In genomic region chr3:126986001-126986400, GRCh38 we compare ENCODE assay signal across 2 cellular contexts.
TF ChIP-seq lines count a peak whose summit lies in the region.

No MANE protein-coding gene starts in this region.

TF ChIP-seq in HEK293, 187 proteins besides CTCF, POLR2A, EP300 and RAD21 (continues in another document):
- TF ChIP-seq, protein P1, sequence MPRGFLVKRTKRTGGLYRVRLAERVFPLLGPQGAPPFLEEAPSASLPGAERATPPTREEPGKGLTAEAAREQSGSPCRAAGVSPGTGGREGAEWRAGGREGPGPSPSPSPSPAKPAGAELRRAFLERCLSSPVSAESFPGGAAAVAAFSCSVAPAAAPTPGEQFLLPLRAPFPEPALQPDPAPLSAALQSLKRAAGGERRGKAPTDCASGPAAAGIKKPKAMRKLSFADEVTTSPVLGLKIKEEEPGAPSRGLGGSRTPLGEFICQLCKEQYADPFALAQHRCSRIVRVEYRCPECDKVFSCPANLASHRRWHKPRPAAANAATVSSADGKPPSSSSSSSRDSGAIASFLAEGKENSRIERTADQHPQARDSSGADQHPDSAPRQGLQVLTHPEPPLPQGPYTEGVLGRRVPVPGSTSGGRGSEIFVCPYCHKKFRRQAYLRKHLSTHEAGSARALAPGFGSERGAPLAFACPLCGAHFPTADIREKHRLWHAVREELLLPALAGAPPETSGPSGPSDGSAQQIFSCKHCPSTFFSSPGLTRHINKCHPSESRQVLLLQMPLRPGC (tag by site-specific recombination; IDR thresholded peaks at IDR 0.05), result no peak
- no peak for TF ChIP-seq ZBTB1 (tag by site-specific recombination; IDR thresholded peaks at IDR 0.05)
- TF ChIP-seq ZFHX2 (tag by site-specific recombination; conservative IDR thresholded peaks at IDR 0.05), result no peak
- no peak for TF ChIP-seq ZNF548 (tag by site-specific recombination; IDR thresholded peaks at IDR 0.05)
- TF ChIP-seq, protein P2, sequence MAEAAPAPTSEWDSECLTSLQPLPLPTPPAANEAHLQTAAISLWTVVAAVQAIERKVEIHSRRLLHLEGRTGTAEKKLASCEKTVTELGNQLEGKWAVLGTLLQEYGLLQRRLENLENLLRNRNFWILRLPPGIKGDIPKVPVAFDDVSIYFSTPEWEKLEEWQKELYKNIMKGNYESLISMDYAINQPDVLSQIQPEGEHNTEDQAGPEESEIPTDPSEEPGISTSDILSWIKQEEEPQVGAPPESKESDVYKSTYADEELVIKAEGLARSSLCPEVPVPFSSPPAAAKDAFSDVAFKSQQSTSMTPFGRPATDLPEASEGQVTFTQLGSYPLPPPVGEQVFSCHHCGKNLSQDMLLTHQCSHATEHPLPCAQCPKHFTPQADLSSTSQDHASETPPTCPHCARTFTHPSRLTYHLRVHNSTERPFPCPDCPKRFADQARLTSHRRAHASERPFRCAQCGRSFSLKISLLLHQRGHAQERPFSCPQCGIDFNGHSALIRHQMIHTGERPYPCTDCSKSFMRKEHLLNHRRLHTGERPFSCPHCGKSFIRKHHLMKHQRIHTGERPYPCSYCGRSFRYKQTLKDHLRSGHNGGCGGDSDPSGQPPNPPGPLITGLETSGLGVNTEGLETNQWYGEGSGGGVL (tag by site-specific recombination; IDR thresholded peaks at IDR 0.05), result no peak
- no peak for TF ChIP-seq ZNF48 (tag by site-specific recombination; IDR thresholded peaks at IDR 0.05)
- no peak for TF ChIP-seq ZNF416 (tag by site-specific recombination; IDR thresholded peaks at IDR 0.05)
- TF ChIP-seq GLIS1 (tag by site-specific recombination; IDR thresholded peaks at IDR 0.05), result peak; percentile 46; the same call in 1 of the 2 replicates
- TF ChIP-seq, protein P3, sequence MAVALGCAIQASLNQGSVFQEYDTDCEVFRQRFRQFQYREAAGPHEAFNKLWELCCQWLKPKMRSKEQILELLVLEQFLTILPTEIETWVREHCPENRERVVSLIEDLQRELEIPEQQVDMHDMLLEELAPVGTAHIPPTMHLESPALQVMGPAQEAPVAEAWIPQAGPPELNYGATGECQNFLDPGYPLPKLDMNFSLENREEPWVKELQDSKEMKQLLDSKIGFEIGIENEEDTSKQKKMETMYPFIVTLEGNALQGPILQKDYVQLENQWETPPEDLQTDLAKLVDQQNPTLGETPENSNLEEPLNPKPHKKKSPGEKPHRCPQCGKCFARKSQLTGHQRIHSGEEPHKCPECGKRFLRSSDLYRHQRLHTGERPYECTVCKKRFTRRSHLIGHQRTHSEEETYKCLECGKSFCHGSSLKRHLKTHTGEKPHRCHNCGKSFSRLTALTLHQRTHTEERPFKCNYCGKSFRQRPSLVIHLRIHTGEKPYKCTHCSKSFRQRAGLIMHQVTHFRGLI (tag by site-specific recombination; IDR thresholded peaks at IDR 0.05), result peak; percentile 46; the same call in 1 of the 2 replicates
- no peak for TF ChIP-seq REPIN1 (tag by site-specific recombination; IDR thresholded peaks at IDR 0.05; ENCODE audit: low read depth)
- no peak for TF ChIP-seq ZFP37 (tag by site-specific recombination; IDR thresholded peaks at IDR 0.05)
- no peak for TF ChIP-seq ZNF23 (tag by site-specific recombination; IDR thresholded peaks at IDR 0.05; ENCODE audit: borderline replicate concordance)
- TF ChIP-seq ZSCAN4 (tag by site-specific recombination; IDR thresholded peaks at IDR 0.05), result no peak
- no peak for TF ChIP-seq EGR2 (tag by site-specific recombination; IDR thresholded peaks at IDR 0.05; ENCODE audit: low read depth)
- TF ChIP-seq ZNF214 (tag by site-specific recombination; IDR thresholded peaks at IDR 0.05; ENCODE audit: borderline replicate concordance), result no peak
- TF ChIP-seq SP7 (tag by site-specific recombination; IDR thresholded peaks at IDR 0.05), result peak; percentile 98
- TF ChIP-seq, protein P4, sequence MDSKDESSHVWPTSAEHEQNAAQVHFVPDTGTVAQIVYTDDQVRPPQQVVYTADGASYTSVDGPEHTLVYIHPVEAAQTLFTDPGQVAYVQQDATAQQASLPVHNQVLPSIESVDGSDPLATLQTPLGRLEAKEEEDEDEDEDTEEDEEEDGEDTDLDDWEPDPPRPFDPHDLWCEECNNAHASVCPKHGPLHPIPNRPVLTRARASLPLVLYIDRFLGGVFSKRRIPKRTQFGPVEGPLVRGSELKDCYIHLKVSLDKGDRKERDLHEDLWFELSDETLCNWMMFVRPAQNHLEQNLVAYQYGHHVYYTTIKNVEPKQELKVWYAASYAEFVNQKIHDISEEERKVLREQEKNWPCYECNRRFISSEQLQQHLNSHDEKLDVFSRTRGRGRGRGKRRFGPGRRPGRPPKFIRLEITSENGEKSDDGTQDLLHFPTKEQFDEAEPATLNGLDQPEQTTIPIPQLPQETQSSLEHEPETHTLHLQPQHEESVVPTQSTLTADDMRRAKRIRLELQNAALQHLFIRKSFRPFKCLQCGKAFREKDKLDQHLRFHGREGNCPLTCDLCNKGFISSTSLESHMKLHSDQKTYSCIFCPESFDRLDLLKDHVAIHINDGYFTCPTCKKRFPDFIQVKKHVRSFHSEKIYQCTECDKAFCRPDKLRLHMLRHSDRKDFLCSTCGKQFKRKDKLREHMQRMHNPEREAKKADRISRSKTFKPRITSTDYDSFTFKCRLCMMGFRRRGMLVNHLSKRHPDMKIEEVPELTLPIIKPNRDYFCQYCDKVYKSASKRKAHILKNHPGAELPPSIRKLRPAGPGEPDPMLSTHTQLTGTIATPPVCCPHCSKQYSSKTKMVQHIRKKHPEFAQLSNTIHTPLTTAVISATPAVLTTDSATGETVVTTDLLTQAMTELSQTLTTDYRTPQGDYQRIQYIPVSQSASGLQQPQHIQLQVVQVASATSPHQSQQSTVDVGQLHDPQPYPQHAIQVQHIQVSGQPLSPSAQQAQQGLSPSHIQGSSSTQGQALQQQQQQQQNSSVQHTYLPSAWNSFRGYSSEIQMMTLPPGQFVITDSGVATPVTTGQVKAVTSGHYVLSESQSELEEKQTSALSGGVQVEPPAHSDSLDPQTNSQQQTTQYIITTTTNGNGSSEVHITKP (tag by site-specific recombination; IDR thresholded peaks at IDR 0.05), result 0 out of 2 replicates have a peak, but pooled peaks have one; percentile 25
- peak; percentile 70; the same call in 1 of the 2 replicates for TF ChIP-seq TCF7L2 (IDR thresholded peaks at IDR 0.05; ENCODE audit: borderline replicate concordance, low read depth, low read length)
- TF ChIP-seq ZNF776 (tag by site-specific recombination; IDR thresholded peaks at IDR 0.05; ENCODE audit: borderline replicate concordance), result no peak
- TF ChIP-seq ZNF701 (tag by site-specific recombination; IDR thresholded peaks at IDR 0.05), result no peak
- no peak for TF ChIP-seq ZNF629 (tag by site-specific recombination; IDR thresholded peaks at IDR 0.05)

TF ChIP-seq in K562, 482 proteins besides CTCF, POLR2A, EP300 and RAD21 (continues in another document):
- TF ChIP-seq, protein P5, sequence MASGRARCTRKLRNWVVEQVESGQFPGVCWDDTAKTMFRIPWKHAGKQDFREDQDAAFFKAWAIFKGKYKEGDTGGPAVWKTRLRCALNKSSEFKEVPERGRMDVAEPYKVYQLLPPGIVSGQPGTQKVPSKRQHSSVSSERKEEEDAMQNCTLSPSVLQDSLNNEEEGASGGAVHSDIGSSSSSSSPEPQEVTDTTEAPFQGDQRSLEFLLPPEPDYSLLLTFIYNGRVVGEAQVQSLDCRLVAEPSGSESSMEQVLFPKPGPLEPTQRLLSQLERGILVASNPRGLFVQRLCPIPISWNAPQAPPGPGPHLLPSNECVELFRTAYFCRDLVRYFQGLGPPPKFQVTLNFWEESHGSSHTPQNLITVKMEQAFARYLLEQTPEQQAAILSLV (tag; IDR thresholded peaks at IDR 0.05), result no peak
- peak; percentile 40; the same call in 1 of the 2 replicates for TF ChIP-seq JUN (IDR thresholded peaks at IDR 0.05; ENCODE audit: borderline replicate concordance, low read depth, low read length)
- no peak for TF ChIP-seq JUN (CRISPR knock-in tag; IDR thresholded peaks at IDR 0.05; ENCODE audit: borderline replicate concordance)
- TF ChIP-seq MXD1 (CRISPR knock-in tag; IDR thresholded peaks at IDR 0.05; ENCODE audit: borderline replicate concordance, poor library complexity, severe bottlenecking), result no peak
- peak; percentile 87 for TF ChIP-seq MAX (CRISPR knock-in tag; IDR thresholded peaks at IDR 0.05)
- no peak for TF ChIP-seq ZKSCAN8 (CRISPR knock-in tag; IDR thresholded peaks at IDR 0.05)
- no peak for TF ChIP-seq ZFP30 (CRISPR knock-in tag; IDR thresholded peaks at IDR 0.05; ENCODE audit: borderline replicate concordance)
- no peak for TF ChIP-seq ZNF696 (CRISPR knock-in tag; conservative IDR thresholded peaks at IDR 0.05)
- no peak for TF ChIP-seq MGA (IDR thresholded peaks at IDR 0.05)
- TF ChIP-seq ATF7 (IDR thresholded peaks at IDR 0.05), result peak; percentile 51; the same call in 1 of the 2 replicates
- no peak for TF ChIP-seq BACH1 (tag; IDR thresholded peaks at IDR 0.05)
- TF ChIP-seq EP400 (IDR thresholded peaks at IDR 0.05), result peak; percentile 29; the same call in 1 of the 2 replicates
- peak; percentile 80 for TF ChIP-seq SMARCE1 (IDR thresholded peaks at IDR 0.05)
- TF ChIP-seq SRF (CRISPR knock-in tag; IDR thresholded peaks at IDR 0.05), result no peak
- peak; percentile 69 for TF ChIP-seq CBFA2T2 (conservative IDR thresholded peaks at IDR 0.05)
